Comparison of ENCODE assay signal across 8 cellular contexts in genomic region chr15:65184944-65185717, GRCh38. TPM values are rescaled to one million over a fixed set of nuclear protein-coding genes. Genes with fewer than 3 reads are reported as not detected.
DNase-seq lines count a peak whose midpoint lies in the region; ATAC-seq and TF ChIP-seq lines count a peak whose summit lies in the region.

Gene CLPX, minus strand, starts transcription at chr15:65185342. Its CDS starts 189 bp downstream, at chr15:65185153.

- no peaks in the 10 kb centered on the region for H3K27me3 ChIP-seq in BE2C

- H3K36me3 ChIP-seq in BE2C = peaks cover 8% of the 10 kb centered on the region

- peak within 1 kb of the TSS; percentile 97 for H3K27ac ChIP-seq in cingulate gyrus (ENCODE audit: low read depth, low read length)

- peak; percentile 57 for ATAC-seq in HG03460 (IDR thresholded peaks at IDR 0.05; ENCODE audit: unreplicated experiment)

- no peaks in the 10 kb centered on the region for H3K9me3 ChIP-seq in BE2C

- H3K4me3 ChIP-seq in BE2C (ENCODE audit: low read depth, low read length) = peak within 1 kb of the TSS; percentile 96

- no peak for TF ChIP-seq CTCF in BE2C (IDR thresholded peaks at IDR 0.05; ENCODE audit: low read depth, low read length)

- H3K4me1 ChIP-seq in BE2C = no peaks in the 10 kb centered on the region; the same call in 1 of the 2 replicates

- DNase-seq in BE2C (peak; percentile 93), GM19240 (ENCODE audit: insufficient read length, low spot score) (peak; percentile 76), NCI-H524 treated with DMSO at 0.1 percent for 48 hours (lab: John Stamatoyannopoulos, UW) (peak; percentile 80), kidney glomerular epithelial cell (lab: John Stamatoyannopoulos, UW) (peak; percentile 85)
- DNase-seq in activated CD4-positive, alpha-beta T cell treated with anti-CD3 and anti-CD28 coated beads for 4 hours = peak; percentile 89 to 92
- peak; percentile 84 to 88 for DNase-seq in stimulated activated CD4-positive, alpha-beta T cell treated with anti-CD3 and anti-CD28 coated beads, Interleukin-15, amount 100 ng/mL, for 48 hours (ENCODE audit: low read depth in 2 of 2)

RNA-seq across cellular contexts. Expression of gene CLPX, which starts in this region (rescaled TPM):
- 41.3 TPM for polyA plus RNA-seq in BE2C (2012; ENCODE audit: insufficient read depth, insufficient read length, low read depth)

Comparison
In these comparisons a context has a peak if more than half of its experiments do, and no peak if none do; other contexts are left out.
1. Peak in every context shown above with its lines: DNase-seq, ATAC-seq, H3K4me3 ChIP-seq and H3K27ac ChIP-seq.